In the genomic region with DNA sequence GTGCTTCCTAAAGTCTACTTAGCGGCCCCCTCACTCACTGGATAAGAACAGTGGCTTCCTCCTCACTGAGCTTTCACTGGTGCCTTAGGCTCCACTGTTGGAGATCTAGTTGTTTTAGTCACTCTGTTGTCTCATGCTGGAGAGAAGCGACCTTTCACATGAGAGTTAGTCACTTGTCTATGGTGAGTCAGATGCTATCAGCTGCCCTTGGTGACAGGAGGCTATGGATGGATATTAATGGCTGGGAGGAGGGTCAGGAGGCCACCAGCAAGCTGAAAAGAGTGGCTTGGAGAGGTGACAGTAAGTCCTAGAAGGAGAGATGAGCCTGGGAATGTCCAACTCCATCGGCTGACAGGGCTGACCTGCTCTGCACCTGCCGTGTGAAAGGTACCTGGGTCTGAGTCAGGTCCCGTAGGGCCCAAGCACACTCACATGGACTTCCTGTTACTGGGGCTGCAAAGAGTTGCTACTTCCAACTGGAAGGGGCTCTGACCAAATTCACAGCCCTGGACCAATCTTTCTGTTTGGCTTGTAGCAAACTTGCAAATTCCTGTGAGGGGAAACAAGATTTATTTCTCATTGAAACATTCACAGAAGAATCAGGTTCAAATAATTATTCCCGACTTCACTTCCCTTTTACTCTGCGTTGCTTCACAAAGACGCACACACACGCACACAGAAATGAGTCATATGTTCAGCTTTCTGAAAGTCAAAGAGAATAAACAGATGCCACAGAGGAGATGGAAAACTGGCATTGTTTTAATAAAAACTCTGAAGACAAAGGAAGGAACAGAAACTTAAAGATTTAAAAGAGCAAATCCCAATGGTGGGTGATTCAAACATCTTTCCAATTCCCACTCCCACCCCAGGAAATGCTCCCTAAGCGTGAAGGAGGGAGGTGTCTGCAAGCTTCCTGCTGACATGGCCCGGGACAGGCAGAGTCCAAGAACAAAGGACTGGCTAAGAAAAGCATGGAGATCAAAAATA, we compare ENCODE assay signal across 1 cellular context.
TF ChIP-seq lines count a peak whose summit lies in the region.

No MANE protein-coding gene starts in this region.

TF ChIP-seq in endothelial cell of umbilical vein, 7 proteins besides CTCF, POLR2A, EP300 and RAD21 (continued from another document):
- peak; percentile 53 for TF ChIP-seq JUN (IDR thresholded peaks at IDR 0.05; ENCODE audit: borderline replicate concordance, insufficient read depth, insufficient read length, low read depth)
